ENCODE assay signal across 1 cellular context in the genomic region with DNA sequence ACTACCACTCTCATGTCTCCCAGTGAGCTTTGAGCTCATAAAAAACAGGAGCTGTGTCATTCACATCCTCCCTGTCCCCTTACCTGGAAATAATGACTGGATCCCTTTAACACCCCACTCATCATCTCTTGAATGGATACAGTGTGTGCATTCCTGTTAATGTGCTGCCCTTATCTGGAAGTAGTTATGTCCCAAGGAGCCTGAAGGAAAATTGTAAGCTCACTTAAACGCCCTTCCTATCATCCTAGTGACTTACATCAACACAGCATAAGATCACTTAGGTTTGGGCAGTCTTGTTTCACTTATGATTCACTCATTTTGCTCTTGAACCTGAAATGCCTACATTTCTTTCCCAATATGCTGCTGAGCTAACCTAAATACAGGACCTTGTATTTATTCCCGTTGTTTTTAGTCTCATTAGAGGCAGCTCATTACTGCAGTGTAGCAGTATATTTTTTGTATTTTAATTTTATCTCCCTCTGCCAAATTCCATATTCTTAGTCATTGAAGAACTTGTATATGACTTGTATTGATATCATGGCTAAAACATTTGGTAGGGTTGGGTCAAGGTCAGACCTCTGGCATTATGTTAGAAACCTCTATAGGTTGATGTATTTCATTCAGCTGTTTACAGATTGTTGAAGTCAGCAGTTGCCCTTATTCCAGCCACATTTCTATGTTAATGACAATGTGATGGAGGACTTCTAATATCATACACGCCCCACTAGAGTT.
TF ChIP-seq lines count a peak whose summit lies in the region.

No MANE protein-coding gene starts in this region.

TF ChIP-seq in SK-N-SH treated with all-trans-retinoic acid at 6 μM for 48 hours, 23 proteins besides CTCF, POLR2A, EP300 and RAD21 (continued from another document):
- TF ChIP-seq, protein P1, sequence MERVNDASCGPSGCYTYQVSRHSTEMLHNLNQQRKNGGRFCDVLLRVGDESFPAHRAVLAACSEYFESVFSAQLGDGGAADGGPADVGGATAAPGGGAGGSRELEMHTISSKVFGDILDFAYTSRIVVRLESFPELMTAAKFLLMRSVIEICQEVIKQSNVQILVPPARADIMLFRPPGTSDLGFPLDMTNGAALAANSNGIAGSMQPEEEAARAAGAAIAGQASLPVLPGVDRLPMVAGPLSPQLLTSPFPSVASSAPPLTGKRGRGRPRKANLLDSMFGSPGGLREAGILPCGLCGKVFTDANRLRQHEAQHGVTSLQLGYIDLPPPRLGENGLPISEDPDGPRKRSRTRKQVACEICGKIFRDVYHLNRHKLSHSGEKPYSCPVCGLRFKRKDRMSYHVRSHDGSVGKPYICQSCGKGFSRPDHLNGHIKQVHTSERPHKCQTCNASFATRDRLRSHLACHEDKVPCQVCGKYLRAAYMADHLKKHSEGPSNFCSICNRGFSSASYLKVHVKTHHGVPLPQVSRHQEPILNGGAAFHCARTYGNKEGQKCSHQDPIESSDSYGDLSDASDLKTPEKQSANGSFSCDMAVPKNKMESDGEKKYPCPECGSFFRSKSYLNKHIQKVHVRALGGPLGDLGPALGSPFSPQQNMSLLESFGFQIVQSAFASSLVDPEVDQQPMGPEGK (CRISPR knock-in tag; IDR thresholded peaks at IDR 0.05; ENCODE audit: borderline replicate concordance) = no peak
- TF ChIP-seq PPARA (CRISPR knock-in tag; IDR thresholded peaks at IDR 0.05; ENCODE audit: borderline replicate concordance) = no peak
- TF ChIP-seq BACH2 (CRISPR knock-in tag; IDR thresholded peaks at IDR 0.05; ENCODE audit: borderline replicate concordance) = no peak
- no peak for TF ChIP-seq ESRRG (CRISPR knock-in tag; IDR thresholded peaks at IDR 0.05)
- no peak for TF ChIP-seq TSHZ2 (CRISPR knock-in tag; IDR thresholded peaks at IDR 0.05)
- TF ChIP-seq ZFP3 (CRISPR knock-in tag; IDR thresholded peaks at IDR 0.05) = no peak
- no peak for TF ChIP-seq ZC3H10 (CRISPR knock-in tag; IDR thresholded peaks at IDR 0.05)
- TF ChIP-seq CSDC2 (CRISPR knock-in tag; IDR thresholded peaks at IDR 0.05) = no peak
- TF ChIP-seq TOX (CRISPR knock-in tag; IDR thresholded peaks at IDR 0.05; ENCODE audit: borderline replicate concordance) = no peak
- no peak for TF ChIP-seq SNAI2 (CRISPR knock-in tag; IDR thresholded peaks at IDR 0.05)
- TF ChIP-seq GLIS3 (CRISPR knock-in tag; IDR thresholded peaks at IDR 0.05) = no peak
- no peak for TF ChIP-seq TCF4 (CRISPR knock-in tag; IDR thresholded peaks at IDR 0.05; ENCODE audit: borderline replicate concordance)
- TF ChIP-seq ZFP30 (CRISPR knock-in tag; IDR thresholded peaks at IDR 0.05) = no peak
- TF ChIP-seq CSRNP3 (CRISPR knock-in tag; IDR thresholded peaks at IDR 0.05) = no peak
- no peak for TF ChIP-seq OSR1 (CRISPR knock-in tag; IDR thresholded peaks at IDR 0.05)
- no peak for TF ChIP-seq ZNF8 (CRISPR knock-in tag; IDR thresholded peaks at IDR 0.05)
